ENCODE assay signal across 30 cellular contexts in the genomic region with DNA sequence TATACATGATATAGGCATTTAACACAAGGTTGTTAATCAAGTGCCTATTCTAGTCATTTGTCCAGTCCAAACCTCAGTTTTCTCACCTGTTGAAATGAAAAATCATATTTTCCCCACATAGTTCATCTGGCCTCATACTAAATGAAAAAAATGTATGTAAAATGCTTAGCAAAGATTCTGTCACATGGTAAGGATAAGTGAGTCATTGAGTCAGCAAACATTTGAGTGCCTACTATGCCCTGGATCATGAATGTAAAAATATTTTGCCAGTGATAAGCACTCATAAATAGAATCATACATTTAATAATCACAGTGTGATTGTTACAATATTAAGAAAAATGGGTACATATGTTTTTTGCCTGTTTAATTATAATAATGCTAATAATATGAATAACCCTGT.
"Had no signal": no experiment of that assay in that cellular context is flagged by ENCODE, and none has a peak within 500 bp of the region (broad histone marks: within the 10 kb centered on the region; RNA-seq: fewer than 3 reads in every experiment).

No MANE protein-coding gene starts in this region.

- H3K27me3 ChIP-seq: cardiac muscle cell, esophagus muscularis mucosa, foreskin keratinocyte, heart right ventricle, uterus had no signal

- H3K4me3 Mint-ChIP-seq: activated B cell treated with CpG ODN at 0.5 μM for 24 hours; activated T-cell treated with anti-CD3 and anti-CD28 coated beads, Interleukin-2, amount 50 U/mL, for 72 hours; natural killer cell; stimulated activated memory B cell treated with anti-CD40 and anti-IgM and Interleukin-4, amounts not matched to agents 10 μg/mL and 1 μg/mL and 100 μg/mL, for 72 hours; stimulated activated naive CD8-positive, alpha-beta T cell treated with anti-CD3 and anti-CD28 coated beads, Interleukin-15, amount 100 ng/mL, for 72 hours; T-helper 2 cell treated with Interferon-gamma antibody and Interleukin-4, amounts not matched to agents 5 μg/mL and 100 μg/mL, for 36 hours; type B pancreatic cell had no signal

- H3K27ac Mint-ChIP-seq: activated B cell treated with CpG ODN at 0.5 μM for 24 hours; activated naive CD4-positive, alpha-beta T cell treated with anti-CD3 and anti-CD28 coated beads, Interleukin-2, amount 50 U/mL, for 72 hours; activated T-cell treated with anti-CD3 and anti-CD28 coated beads, Interleukin-2, amount 50 U/mL, for 72 hours; natural killer cell; stimulated activated memory B cell treated with anti-CD40 and anti-IgM and Interleukin-4, amounts not matched to agents 10 μg/mL and 1 μg/mL and 100 μg/mL, for 72 hours; stimulated activated naive CD8-positive, alpha-beta T cell treated with anti-CD3 and anti-CD28 coated beads, Interleukin-15, amount 100 ng/mL, for 72 hours; T-helper 2 cell treated with Interferon-gamma antibody and Interleukin-4, amounts not matched to agents 5 μg/mL and 100 μg/mL, for 36 hours; type B pancreatic cell had no signal

- H3K36me3 Mint-ChIP-seq: activated naive CD4-positive, alpha-beta T cell treated with anti-CD3 and anti-CD28 coated beads, Interleukin-2, amount 50 U/mL, for 72 hours; natural killer cell; stimulated activated memory B cell treated with anti-CD40 and anti-IgM and Interleukin-4, amounts not matched to agents 10 μg/mL and 1 μg/mL and 100 μg/mL, for 72 hours; type B pancreatic cell had no signal

- ATAC-seq: activated naive CD4-positive, alpha-beta T cell treated with anti-CD3 and anti-CD28 coated beads, Interleukin-2, amount 50 U/mL, for 72 hours; activated T-cell treated with anti-CD3 and anti-CD28 coated beads, Interleukin-2, amount 50 U/mL, for 72 hours; foreskin keratinocyte; heart right ventricle; natural killer cell; sciatic nerve; stimulated activated memory B cell treated with anti-CD40 and anti-IgM and Interleukin-4, amounts not matched to agents 10 μg/mL and 1 μg/mL and 100 μg/mL, for 72 hours; stimulated activated naive CD8-positive, alpha-beta T cell treated with anti-CD3 and anti-CD28 coated beads, Interleukin-15, amount 100 ng/mL, for 72 hours had no signal

- FAIRE-seq: endothelial cell of umbilical vein, islet of Langerhans had no signal

- H3K9me3 ChIP-seq: uterus had no signal

- DNase-seq: activated B cell treated with CpG ODN at 0.5 μM for 24 hours; activated CD4-positive, alpha-beta T cell treated with anti-CD3 and anti-CD28 coated beads, Interleukin-2, amount 50 U/mL, for 4 hours; activated naive CD4-positive, alpha-beta T cell; activated T-cell treated with anti-CD3 and anti-CD28 coated beads for 4 hours; activated T-cell treated with anti-CD3 and anti-CD28 coated beads, Interleukin-2, amount 50 U/mL, for 72 hours; anterior cingulate cortex; cerebellar nuclear complex; cortex of kidney; heart right ventricle; left ventricle myocardium inferior; mesendoderm; natural killer cell; posterior cingulate gyrus; stimulated activated CD4-positive, alpha-beta T cell treated with anti-CD3 and anti-CD28 coated beads, Interleukin-4, amount 100 ng/mL, for 4 hours; stimulated activated CD8-positive, alpha-beta memory T cell treated with anti-CD3 and anti-CD28 coated beads, Interleukin-4, amount 100 ng/mL, for 48 hours; stimulated activated naive CD8-positive, alpha-beta T cell treated with anti-CD3 and anti-CD28 coated beads, Interleukin-15, amount 100 ng/mL, for 72 hours; substantia nigra; uterus had no signal

- H3K27ac ChIP-seq: cardiac muscle cell, esophagus muscularis mucosa, foreskin keratinocyte, heart right ventricle, left ventricle myocardium inferior, skin epidermis, uterus had no signal

- H3K9me3 Mint-ChIP-seq: type B pancreatic cell had no signal

- H3K4me3 ChIP-seq: cardiac muscle cell, esophagus muscularis mucosa, heart right ventricle, left ventricle myocardium inferior, lung, skin epidermis, uterus had no signal

- H3K36me3 ChIP-seq: cardiac muscle cell, esophagus muscularis mucosa, heart right ventricle, left ventricle myocardium inferior, uterus had no signal

- H3K4me1 ChIP-seq: esophagus muscularis mucosa, foreskin keratinocyte, heart right ventricle, left ventricle myocardium inferior, uterus had no signal

- H3K27me3 Mint-ChIP-seq: activated B cell treated with CpG ODN at 0.5 μM for 24 hours; stimulated activated memory B cell treated with anti-CD40 and anti-IgM and Interleukin-4, amounts not matched to agents 10 μg/mL and 1 μg/mL and 100 μg/mL, for 72 hours; stimulated activated naive CD8-positive, alpha-beta T cell treated with anti-CD3 and anti-CD28 coated beads, Interleukin-15, amount 100 ng/mL, for 72 hours; type B pancreatic cell had no signal

- H3K4me1 Mint-ChIP-seq: activated B cell treated with CpG ODN at 0.5 μM for 24 hours; natural killer cell; stimulated activated memory B cell treated with anti-CD40 and anti-IgM and Interleukin-4, amounts not matched to agents 10 μg/mL and 1 μg/mL and 100 μg/mL, for 72 hours; stimulated activated naive CD8-positive, alpha-beta T cell treated with anti-CD3 and anti-CD28 coated beads, Interleukin-15, amount 100 ng/mL, for 72 hours had no signal
